ENCODE assay signal across 1 cellular context in the genomic region with DNA sequence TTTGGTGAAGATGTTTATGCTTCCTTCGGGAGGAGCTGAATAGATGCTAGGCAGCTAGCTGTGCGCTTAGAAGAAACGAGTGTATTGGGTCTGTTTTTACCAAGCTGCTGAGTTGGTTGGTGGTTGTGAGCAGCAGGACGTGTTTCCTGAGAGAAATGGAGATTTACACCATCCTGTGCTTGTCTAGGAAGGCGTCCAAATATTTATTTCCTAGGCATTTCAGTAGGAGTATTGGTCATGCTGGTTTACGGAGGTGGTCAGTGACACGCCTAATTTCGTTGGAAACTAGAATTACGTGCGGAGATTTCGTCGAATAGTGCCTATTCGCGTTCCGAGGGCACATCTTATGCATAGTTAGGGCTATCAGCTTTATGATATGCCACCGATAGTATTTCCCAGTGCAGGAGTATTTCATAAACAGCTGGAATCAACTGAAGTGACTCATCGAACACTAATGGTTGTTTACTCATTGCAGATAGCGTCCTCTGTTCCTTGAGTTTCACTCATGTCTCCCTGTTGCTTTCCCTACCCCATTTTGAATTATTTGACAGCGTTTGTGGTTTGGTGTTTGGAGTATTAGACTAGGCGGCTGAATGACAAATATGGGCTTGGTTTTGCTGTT.
TF ChIP-seq lines count a peak whose summit lies in the region.

No MANE protein-coding gene starts in this region.

TF ChIP-seq in K562, 482 proteins besides CTCF, POLR2A, EP300 and RAD21 (continued from another document):
- TF ChIP-seq ZNF318 (IDR thresholded peaks at IDR 0.05; ENCODE audit: borderline replicate concordance in 1 of 2, low read depth in 1 of 2) (peak in 1 of 2 experiments; percentile 31; a peak in 1 of 4 replicates), HMBOX1 (IDR thresholded peaks at IDR 0.05) (peak; percentile 57; the same call in 1 of the 2 replicates), ZFX (CRISPR knock-in tag; IDR thresholded peaks at IDR 0.05) (no peak), MBD2 (IDR thresholded peaks at IDR 0.05; ENCODE audit: borderline replicate concordance, low read depth) (no peak), ETV6 (IDR thresholded peaks at IDR 0.05; ENCODE audit: borderline replicate concordance in 1 of 2, low read depth in 2 of 2, low read length in 1 of 2) (no peak), ETV6 (CRISPR knock-in tag; IDR thresholded peaks at IDR 0.05; ENCODE audit: borderline replicate concordance) (no peak), ARHGAP35 (IDR thresholded peaks at IDR 0.05; ENCODE audit: partially characterized antibody) (no peak), ATF3 (IDR thresholded peaks at IDR 0.05) (peak; percentile 93), ATF3 (CRISPR knock-in tag; conservative IDR thresholded peaks at IDR 0.05) (no peak; the same call in 1 of the 2 replicates), TBP (optimal IDR thresholded peaks at IDR 0.05; ENCODE audit: low read depth, low read length) (peak; percentile 29), MNT (conservative IDR thresholded peaks at IDR 0.05) (peak in 1 of 2 experiments; percentile 42; a peak in 3 of 4 replicates), MEIS2 (IDR thresholded peaks at IDR 0.05; ENCODE audit: partially characterized antibody) (peak; percentile 20), SMARCE1 (IDR thresholded peaks at IDR 0.05) (peak; percentile 80), SMARCA4 (IDR thresholded peaks at IDR 0.05) (peak; percentile 74; the same call in 1 of the 2 replicates), JUND (IDR thresholded peaks at IDR 0.05; ENCODE audit: borderline replicate concordance, low read depth, low read length) (peak; percentile 92), JUND (tag; IDR thresholded peaks at IDR 0.05; ENCODE audit: borderline replicate concordance, low read depth, low read length) (peak; percentile 91), SPI1 (IDR thresholded peaks at IDR 0.05; ENCODE audit: borderline replicate concordance, low read depth, low read length) (no peak), ZNF830 (CRISPR knock-in tag; IDR thresholded peaks at IDR 0.05) (no peak), EHMT2 (IDR thresholded peaks at IDR 0.05) (peak; percentile 37; the same call in 1 of the 2 replicates), C11orf30 (IDR thresholded peaks at IDR 0.05; ENCODE audit: low read depth) (0 out of 2 replicates have a peak, but pooled peaks have one; percentile 5)
- TF ChIP-seq, protein P1, sequence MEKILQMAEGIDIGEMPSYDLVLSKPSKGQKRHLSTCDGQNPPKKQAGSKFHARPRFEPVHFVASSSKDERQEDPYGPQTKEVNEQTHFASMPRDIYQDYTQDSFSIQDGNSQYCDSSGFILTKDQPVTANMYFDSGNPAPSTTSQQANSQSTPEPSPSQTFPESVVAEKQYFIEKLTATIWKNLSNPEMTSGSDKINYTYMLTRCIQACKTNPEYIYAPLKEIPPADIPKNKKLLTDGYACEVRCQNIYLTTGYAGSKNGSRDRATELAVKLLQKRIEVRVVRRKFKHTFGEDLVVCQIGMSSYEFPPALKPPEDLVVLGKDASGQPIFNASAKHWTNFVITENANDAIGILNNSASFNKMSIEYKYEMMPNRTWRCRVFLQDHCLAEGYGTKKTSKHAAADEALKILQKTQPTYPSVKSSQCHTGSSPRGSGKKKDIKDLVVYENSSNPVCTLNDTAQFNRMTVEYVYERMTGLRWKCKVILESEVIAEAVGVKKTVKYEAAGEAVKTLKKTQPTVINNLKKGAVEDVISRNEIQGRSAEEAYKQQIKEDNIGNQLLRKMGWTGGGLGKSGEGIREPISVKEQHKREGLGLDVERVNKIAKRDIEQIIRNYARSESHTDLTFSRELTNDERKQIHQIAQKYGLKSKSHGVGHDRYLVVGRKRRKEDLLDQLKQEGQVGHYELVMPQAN (IDR thresholded peaks at IDR 0.05; ENCODE audit: borderline replicate concordance), result peak; percentile 6; the same call in 1 of the 2 replicates
